ENCODE assay signal across 27 cellular contexts in genomic region chr5:106600803-106601202, GRCh38.
DNase-seq lines count a peak whose midpoint lies in the region; ATAC-seq, FAIRE-seq and TF ChIP-seq lines count a peak whose summit lies in the region.
"Had no signal": no experiment of that assay in that cellular context is flagged by ENCODE, and none has a peak within 500 bp of the region (broad histone marks: within the 10 kb centered on the region; RNA-seq: fewer than 3 reads in every experiment).

No MANE protein-coding gene starts in this region.

- no peaks in the 10 kb centered on the region for H3K36me3 Mint-ChIP-seq in endodermal cell (ENCODE audit: low read depth)
- no peaks in the 10 kb centered on the region for H3K36me3 Mint-ChIP-seq in nephron progenitor cell (ENCODE audit: low read depth)
- H3K36me3 Mint-ChIP-seq: CD4-positive, alpha-beta memory T cell had no signal

- BruUV-seq in GM12878 (replicated peaks; lab: Mats Ljungman, UMichigan), result no TSS peak

- no peaks in the 10 kb centered on the region for H3K27me3 ChIP-seq in MM.1S (replicated peaks; ENCODE audit: insufficient read depth, low read length)
- no peaks in the 10 kb centered on the region for H3K27me3 ChIP-seq in GM12878 (replicated peaks in 1 of 2; ENCODE audit: control insufficient read depth in 2 of 2, insufficient read depth in 2 of 2, low read length in 1 of 2)
- H3K27me3 ChIP-seq in smooth muscle cell (ENCODE audit: low read depth), result no peaks in the 10 kb centered on the region
- no peaks in the 10 kb centered on the region for H3K27me3 ChIP-seq in endodermal cell (ENCODE audit: control insufficient read depth, insufficient read depth, low read length, poor library complexity, severe bottlenecking)

- CTCF ChIA-PET in GM12878 (lab: Yijun Ruan, JAX), result no interaction called here

- peak overlapping the region; percentile 5; the same call in 1 of the 2 replicates for H3K27ac ChIP-seq in MM.1S (ENCODE audit: low read length)
- H3K27ac ChIP-seq in GM12878 (ENCODE audit: control insufficient read depth, insufficient read depth), result peak overlapping the region; percentile 54
- peak overlapping the region; percentile 53 for H3K27ac ChIP-seq in smooth muscle cell (ENCODE audit: low read depth)
- no peak overlapping the region for H3K27ac ChIP-seq in endodermal cell (ENCODE audit: low read depth, low read length)
- H3K27ac ChIP-seq: RWPE1 had no signal

- SMC1A ChIA-PET in GM12878 (lab: Charles Lee; ENCODE audit: uncharacterized antibody, unreplicated experiment), result interaction anchor here (0.9 to 1.6 kb wide), 4 partner anchors 8 to 80 kb away, joined by 3 to 4 read pairs (median 3); no protein-coding TSS in a partner anchor

- no peaks in the 10 kb centered on the region for H3K79me2 ChIP-seq in MM.1S (ENCODE audit: low read length)
- no peaks in the 10 kb centered on the region for H3K79me2 ChIP-seq in GM12878 (ENCODE audit: control insufficient read depth, insufficient read depth, low read length)
- H3K79me2 ChIP-seq in smooth muscle cell (ENCODE audit: low read depth), result no peaks in the 10 kb centered on the region

- H3K4me1 Mint-ChIP-seq in endodermal cell (no peaks in the 10 kb centered on the region), nephron progenitor cell (peaks cover 6% of the 10 kb centered on the region)
- H3K4me1 Mint-ChIP-seq: CD4-positive, alpha-beta memory T cell had no signal

- 14% methylated on average over 1 of the region's 1 CpG for WGBS in GM12878 (ENCODE audit: insufficient coverage, insufficient replicate concordance, low lambda C conversion rate, missing lambda C conversion rate)
- 35% methylated on average over 1 of the region's 1 CpG for WGBS in smooth muscle cell (ENCODE audit: low lambda C conversion rate)
- WGBS in endodermal cell (ENCODE audit: insufficient coverage in 1 of 2, insufficient read length in 1 of 2), 2 experiments, result 71% methylated on average over 1 of the region's 1 CpG; no CpG with 5 or more reads in 1 of the 2 experiments

- DNase-seq in MM.1S (no peak), GM12878 (ENCODE audit: low read depth, low spot score) (no peak), smooth muscle cell (lab: John Stamatoyannopoulos, UW; ENCODE audit: unreplicated experiment) (no peak), endodermal cell (no peak), nephron progenitor cell (no peak), DMS 273 (lab: John Stamatoyannopoulos, UW; ENCODE audit: unreplicated experiment) (no peak)
- DNase-seq: C1 segment of cervical spinal cord; CD4-positive, alpha-beta memory T cell; COR-L47; HCEC 1CT; Karpas-422; NCI-H1105 treated with DMSO at 0.1 percent for 48 hours; NCI-H146; NCI-H1930; NCI-H2107; NCI-H524; NCI-H774; NK-92 treated with Interleukin-12 subunit alpha and Interleukin-12 subunit beta, amount 100 ng/mL, for 24 hours; SHP77; T-helper 1 cell had no signal

- peak; percentile 32 for ATAC-seq in GM18511 (IDR thresholded peaks at IDR 0.05; ENCODE audit: unreplicated experiment)
- peak; percentile 34 for ATAC-seq in GM12878
- ATAC-seq: HepG2, Panc1 had no signal

- intact Hi-C loops in GM12878 (cut with micrococcal nuclease; ENCODE audit: unreplicated experiment), result no loop called here

- no peak overlapping the region for H2AFZ ChIP-seq in MM.1S (ENCODE audit: low read length)
- no peak overlapping the region for H2AFZ ChIP-seq in GM12878 (ENCODE audit: control insufficient read depth, low read depth, low read length)
- H2AFZ ChIP-seq in smooth muscle cell (ENCODE audit: low read depth), result peak overlapping the region; percentile 68

- no peak for FAIRE-seq in GM12878 (lab: Jason Lieb, UNC)
- FAIRE-seq: A204.1, G401.6, GM12891, HepG2 had no signal

- POLR2A ChIA-PET in GM12878 (lab: Charles Lee), result no interaction called here

- no peaks in the 10 kb centered on the region for H4K20me1 ChIP-seq in MM.1S (ENCODE audit: insufficient read depth, low read length)
- H4K20me1 ChIP-seq in GM12878 (ENCODE audit: control insufficient read depth, insufficient read depth), result no peaks in the 10 kb centered on the region
- no peaks in the 10 kb centered on the region for H4K20me1 ChIP-seq in smooth muscle cell (ENCODE audit: low read depth)

- H3K27me3 Mint-ChIP-seq in endodermal cell (ENCODE audit: insufficient read depth) (no peaks in the 10 kb centered on the region), nephron progenitor cell (ENCODE audit: low read depth, poor library complexity) (no peaks in the 10 kb centered on the region)
- H3K27me3 Mint-ChIP-seq: CD4-positive, alpha-beta memory T cell had no signal

- no peaks in the 10 kb centered on the region for H3K9me2 ChIP-seq in MM.1S (replicated peaks; ENCODE audit: insufficient read depth, low read length)

- no peak overlapping the region for H3K4me3 ChIP-seq in MM.1S (ENCODE audit: low read length)
- no peak overlapping the region for H3K4me3 ChIP-seq in GM12878
- H3K4me3 ChIP-seq in smooth muscle cell, result no peak overlapping the region
- H3K4me3 ChIP-seq in endodermal cell (ENCODE audit: low read length), result no peak overlapping the region

- H3K27ac Mint-ChIP-seq in endodermal cell (no peak overlapping the region), nephron progenitor cell (no peak overlapping the region)
- H3K27ac Mint-ChIP-seq: CD4-positive, alpha-beta memory T cell had no signal

- H3K4me1 ChIP-seq in MM.1S (ENCODE audit: low read length) (peaks cover 9% of the 10 kb centered on the region; the same call in 1 of the 2 replicates), GM12878 (ENCODE audit: control insufficient read depth, insufficient read depth, low read length) (no peaks in the 10 kb centered on the region; the same call in 1 of the 2 replicates), smooth muscle cell (ENCODE audit: low read depth) (no peaks in the 10 kb centered on the region), endodermal cell (ENCODE audit: control insufficient read depth, insufficient read depth, low read length) (no peaks in the 10 kb centered on the region)

- RAD21 ChIA-PET in GM12878 (lab: Charles Lee; ENCODE audit: unreplicated experiment), result no interaction called here

- TF ChIP-seq CTCF in MM.1S (IDR thresholded peaks at IDR 0.05; ENCODE audit: low read length), result no peak
- no peak for TF ChIP-seq CTCF in GM12878 (IDR thresholded peaks at IDR 0.05 in 2 of 3, conservative IDR thresholded peaks at IDR 0.05 in 1 of 3; ENCODE audit: control insufficient read depth in 2 of 3, extremely low read depth in 1 of 3, insufficient read depth in 1 of 3, low read depth in 3 of 3, low read length in 3 of 3)
- no peak for TF ChIP-seq CTCF in smooth muscle cell (IDR thresholded peaks at IDR 0.05; ENCODE audit: borderline replicate concordance, insufficient read depth, poor library complexity, severe bottlenecking)
- no peak for TF ChIP-seq CTCF in endodermal cell (conservative IDR thresholded peaks at IDR 0.05)
- TF ChIP-seq CTCF in nephron progenitor cell (IDR thresholded peaks at IDR 0.05), result no peak

- H3K9me3 ChIP-seq in MM.1S (replicated peaks; ENCODE audit: insufficient read depth, low read length), result no peaks in the 10 kb centered on the region
- no peaks in the 10 kb centered on the region; the same call in 2 of the 3 replicates for H3K9me3 ChIP-seq in GM12878 (replicated peaks; ENCODE audit: control insufficient read depth, insufficient read depth, low read length)
- H3K9me3 ChIP-seq in smooth muscle cell (replicated peaks; ENCODE audit: low read depth), result no peaks in the 10 kb centered on the region
- H3K9me3 ChIP-seq in endodermal cell (ENCODE audit: control insufficient read depth, low read length), result no peaks in the 10 kb centered on the region

- H3K4me3 Mint-ChIP-seq in endodermal cell (no peak overlapping the region), nephron progenitor cell (no peak overlapping the region)
- H3K4me3 Mint-ChIP-seq: CD4-positive, alpha-beta memory T cell had no signal

- H3F3A ChIP-seq in MM.1S (ENCODE audit: insufficient read depth, low read length) (no peaks in the 10 kb centered on the region), smooth muscle cell (ENCODE audit: low read depth) (no peaks in the 10 kb centered on the region)

- TF ChIP-seq EP300 in GM12878 (IDR thresholded peaks at IDR 0.05; ENCODE audit: borderline replicate concordance in 1 of 2, control insufficient read depth in 1 of 2, low read depth in 2 of 2, low read length in 2 of 2), result no peak

- no peaks in the 10 kb centered on the region for H3K36me3 ChIP-seq in MM.1S (replicated peaks; ENCODE audit: insufficient read depth, low read length)
- no peaks in the 10 kb centered on the region for H3K36me3 ChIP-seq in GM12878 (ENCODE audit: control insufficient read depth in 2 of 2, insufficient read depth in 2 of 2, low read length in 1 of 2)
- H3K36me3 ChIP-seq in smooth muscle cell (ENCODE audit: low read depth), result no peaks in the 10 kb centered on the region
- no peaks in the 10 kb centered on the region for H3K36me3 ChIP-seq in endodermal cell (ENCODE audit: control insufficient read depth, insufficient read depth, low read length)

- H3K9ac ChIP-seq in MM.1S (ENCODE audit: low read length) (no peak overlapping the region), GM12878 (ENCODE audit: control insufficient read depth, insufficient read depth, low read length) (no peak overlapping the region), smooth muscle cell (ENCODE audit: low read depth) (no peak overlapping the region), endodermal cell (ENCODE audit: extremely low read depth, low read length, poor library complexity, severe bottlenecking) (no peak overlapping the region)

- H3K9me3 Mint-ChIP-seq in endodermal cell, result no peaks in the 10 kb centered on the region
- no peaks in the 10 kb centered on the region for H3K9me3 Mint-ChIP-seq in nephron progenitor cell

- no peak for TF ChIP-seq POLR2A in GM12878 (IDR thresholded peaks at IDR 0.05; ENCODE audit: low read depth, low read length)

- peak overlapping the region; percentile 48 for H3K4me2 ChIP-seq in MM.1S (ENCODE audit: low read depth, low read length)
- H3K4me2 ChIP-seq in GM12878 (ENCODE audit: control insufficient read depth, insufficient read depth), result no peak overlapping the region; the same call in 1 of the 2 replicates
- no peak overlapping the region for H3K4me2 ChIP-seq in smooth muscle cell

- in situ Hi-C loops in GM12878 (cut with MboI), result no loop called here

- TF ChIP-seq RAD21 in GM12878 (IDR thresholded peaks at IDR 0.05; ENCODE audit: insufficient read depth, low read depth, low read length), result no peak

TF ChIP-seq in GM12878, 131 proteins besides CTCF, POLR2A, EP300 and RAD21 (continues in another document):
- TF ChIP-seq ZNF622 (IDR thresholded peaks at IDR 0.05), result no peak
- 0 out of 2 replicates have a peak, but pooled peaks have one; percentile 23 for TF ChIP-seq CHD2 (IDR thresholded peaks at IDR 0.05; ENCODE audit: borderline replicate concordance, low read depth, low read length)
- TF ChIP-seq USF1 (IDR thresholded peaks at IDR 0.05; ENCODE audit: borderline replicate concordance, extremely low read length, insufficient read depth, low read depth, low read length), result no peak
- no peak for TF ChIP-seq CBX3 (IDR thresholded peaks at IDR 0.05; ENCODE audit: borderline replicate concordance, low read depth)
